ENCODE assay signal across 35 cellular contexts in genomic region chr4:78225236-78225635, GRCh38.
"Had no signal": no experiment of that assay in that cellular context is flagged by ENCODE, and none has a peak within 500 bp of the region (broad histone marks: within the 10 kb centered on the region; RNA-seq: fewer than 3 reads in every experiment).

No MANE protein-coding gene starts in this region.

- H3K27ac ChIP-seq: adrenal gland, body of pancreas, brain microvascular endothelial cell, breast epithelium, VCaP had no signal

- H3K4me1 ChIP-seq: adrenal gland, body of pancreas, breast epithelium had no signal

- H3K9me3 ChIP-seq: adrenal gland, body of pancreas had no signal

- H3K4me3 Mint-ChIP-seq: activated B cell treated with CpG ODN at 0.5 μM for 24 hours; activated CD4-positive, alpha-beta memory T cell treated with anti-CD3 and anti-CD28 coated beads for 36 hours; activated CD4-positive, alpha-beta T cell treated with anti-CD3 and anti-CD28 coated beads, Interleukin-2, amount 10 ng/mL, durations not matched to agents 24 days and 14 days; activated CD8-positive, alpha-beta T cell treated with anti-CD3 and anti-CD28 coated beads for 36 hours; activated naive CD4-positive, alpha-beta T cell treated with anti-CD3 and anti-CD28 coated beads for 36 hours; activated naive CD8-positive, alpha-beta T cell treated with anti-CD3 and anti-CD28 coated beads for 36 hours; activated T-cell treated with anti-CD3 and anti-CD28 coated beads, Interleukin-2, amount 50 U/mL, for 4 hours; activated T-cell treated with anti-CD3 and anti-CD28 coated beads, Interleukin-2, amount 50 U/mL, for 72 hours; activated T-helper 1 cell treated with anti-CD3 and anti-CD28 coated beads, Interleukin-12 subunit alpha, Interleukin-12 subunit beta, Interleukin-2, Interleukin-4 antibody, amounts not matched to agents 30 ng/mL and 10 ng/mL and 1 ng/mL, durations not matched to agents 14 hours and 24 hours and 36 hours; activated T-helper 17 cell treated with anti-CD3 and anti-CD28 coated beads, Interleukin-2, amount 50 U/mL, for 72 hours; T-helper 1 cell treated with Interleukin-12 subunit alpha and Interleukin-12 subunit beta and Interleukin-4 antibody, amounts not matched to agents 30 μg/mL and 1 μg/mL, for 36 hours; T-helper 2 cell treated with Interferon-gamma antibody and Interleukin-4, amounts not matched to agents 5 μg/mL and 100 μg/mL, for 36 hours had no signal

- ATAC-seq: activated CD8-positive, alpha-beta T cell treated with anti-CD3 and anti-CD28 coated beads for 36 hours; activated naive CD4-positive, alpha-beta T cell treated with anti-CD3 and anti-CD28 coated beads, Interleukin-2, amount 50 U/mL, for 72 hours; activated T-cell treated with anti-CD3 and anti-CD28 coated beads, Interleukin-2, amount 50 U/mL, for 4 hours; activated T-cell treated with anti-CD3 and anti-CD28 coated beads, Interleukin-2, amount 50 U/mL, for 72 hours; activated T-helper 17 cell treated with anti-CD3 and anti-CD28 coated beads, Interleukin-2, amount 50 U/mL, for 72 hours; body of pancreas had no signal

- H3K27ac Mint-ChIP-seq: activated B cell treated with CpG ODN at 0.5 μM for 24 hours; activated CD4-positive, alpha-beta memory T cell treated with anti-CD3 and anti-CD28 coated beads for 36 hours; activated CD4-positive, alpha-beta T cell treated with anti-CD3 and anti-CD28 coated beads, Interleukin-2, amount 10 ng/mL, durations not matched to agents 24 days and 14 days; activated CD8-positive, alpha-beta T cell treated with anti-CD3 and anti-CD28 coated beads for 36 hours; activated naive CD4-positive, alpha-beta T cell treated with anti-CD3 and anti-CD28 coated beads for 36 hours; activated naive CD4-positive, alpha-beta T cell treated with anti-CD3 and anti-CD28 coated beads, Interleukin-2, amount 50 U/mL, for 72 hours; activated naive CD8-positive, alpha-beta T cell treated with anti-CD3 and anti-CD28 coated beads for 36 hours; activated T-cell treated with anti-CD3 and anti-CD28 coated beads, Interleukin-2, amount 50 U/mL, for 72 hours; activated T-helper 1 cell treated with anti-CD3 and anti-CD28 coated beads, Interleukin-12 subunit alpha, Interleukin-12 subunit beta, Interleukin-2, Interleukin-4 antibody, amounts not matched to agents 30 ng/mL and 10 ng/mL and 1 ng/mL, durations not matched to agents 14 hours and 24 hours and 36 hours; activated T-helper 17 cell treated with anti-CD3 and anti-CD28 coated beads, Interleukin-2, amount 50 U/mL, for 72 hours; T-helper 1 cell treated with Interleukin-12 subunit alpha and Interleukin-12 subunit beta and Interleukin-4 antibody, amounts not matched to agents 30 μg/mL and 1 μg/mL, for 36 hours; T-helper 2 cell treated with Interferon-gamma antibody and Interleukin-4, amounts not matched to agents 5 μg/mL and 100 μg/mL, for 36 hours had no signal

- H3K36me3 Mint-ChIP-seq: activated CD4-positive, alpha-beta memory T cell treated with anti-CD3 and anti-CD28 coated beads for 36 hours; activated naive CD4-positive, alpha-beta T cell treated with anti-CD3 and anti-CD28 coated beads, Interleukin-2, amount 50 U/mL, for 72 hours; activated naive CD8-positive, alpha-beta T cell treated with anti-CD3 and anti-CD28 coated beads for 36 hours had no signal

- H3K4me3 ChIP-seq: adrenal gland, body of pancreas, breast epithelium had no signal

- DNase-seq: activated B cell treated with CpG ODN at 0.5 μM for 24 hours; activated CD4-positive, alpha-beta memory T cell treated with anti-CD3 and anti-CD28 coated beads for 36 hours; activated CD4-positive, alpha-beta T cell treated with anti-CD3 and anti-CD28 coated beads for 4 hours; activated CD4-positive, alpha-beta T cell treated with anti-CD3 and anti-CD28 coated beads, Interleukin-2, amount 10 ng/mL, durations not matched to agents 24 days and 14 days; activated CD4-positive, alpha-beta T cell treated with anti-CD3 and anti-CD28 coated beads, Interleukin-2, amount 50 U/mL, for 1 hour; activated CD4-positive, alpha-beta T cell treated with anti-CD3 and anti-CD28 coated beads, Interleukin-2, amount 50 U/mL, for 4 hours; activated CD4-positive, CD25-positive, alpha-beta regulatory T cell treated with anti-CD3 and anti-CD28 coated beads, Interleukin-2, amount 50 U/mL, for 72 hours; activated CD8-positive, alpha-beta memory T cell treated with anti-CD3 and anti-CD28 coated beads, Interleukin-2, amount 50 U/mL, for 4 hours; activated CD8-positive, alpha-beta T cell treated with anti-CD3 and anti-CD28 coated beads for 36 hours; activated effector memory CD4-positive, alpha-beta T cell treated with anti-CD3 and anti-CD28 coated beads, Interleukin-2, amount 50 U/mL, for 16 hours; activated gamma-delta T cell treated with Interleukin-2 at 50 U/mL for 16 hours; activated naive CD4-positive, alpha-beta T cell; activated naive CD4-positive, alpha-beta T cell treated with anti-CD3 and anti-CD28 coated beads for 36 hours; activated naive CD4-positive, alpha-beta T cell treated with anti-CD3 and anti-CD28 coated beads, Interleukin-2, amount 50 U/mL, for 16 hours; activated naive CD8-positive, alpha-beta T cell treated with anti-CD3 and anti-CD28 coated beads for 36 hours; activated T-cell treated with anti-CD3 and anti-CD28 coated beads for 4 hours; activated T-cell treated with anti-CD3 and anti-CD28 coated beads, Interleukin-2, amount 50 U/mL, for 1 hour; activated T-cell treated with anti-CD3 and anti-CD28 coated beads, Interleukin-2, amount 50 U/mL, for 4 hours; activated T-cell treated with anti-CD3 and anti-CD28 coated beads, Interleukin-2, amount 50 U/mL, for 72 hours; adrenal gland; amniotic stem cell; aorta; body of pancreas; brain microvascular endothelial cell; central memory CD4-positive, alpha-beta T cell; T-helper 1 cell; T-helper 2 cell; T-helper 9 cell had no signal

- H3K4me1 Mint-ChIP-seq: activated B cell treated with CpG ODN at 0.5 μM for 24 hours; activated CD4-positive, alpha-beta T cell treated with anti-CD3 and anti-CD28 coated beads, Interleukin-2, amount 10 ng/mL, durations not matched to agents 24 days and 14 days; activated naive CD8-positive, alpha-beta T cell treated with anti-CD3 and anti-CD28 coated beads for 36 hours; activated T-helper 17 cell treated with anti-CD3 and anti-CD28 coated beads, Interleukin-2, amount 50 U/mL, for 72 hours had no signal

- H3K27me3 ChIP-seq: adrenal gland, body of pancreas, brain microvascular endothelial cell, breast epithelium had no signal

- H3K36me3 ChIP-seq: adrenal gland, brain microvascular endothelial cell, breast epithelium had no signal

- H3K9me3 Mint-ChIP-seq: activated T-cell treated with anti-CD3 and anti-CD28 coated beads, Interleukin-2, amount 50 U/mL, for 72 hours; T-helper 1 cell treated with Interleukin-12 subunit alpha and Interleukin-12 subunit beta and Interleukin-4 antibody, amounts not matched to agents 30 μg/mL and 1 μg/mL, for 36 hours; T-helper 2 cell treated with Interferon-gamma antibody and Interleukin-4, amounts not matched to agents 5 μg/mL and 100 μg/mL, for 36 hours had no signal
